17 cellular contexts compared by ENCODE assay signal in genomic region chr22:41582694-41583093, GRCh38. TPM values are rescaled to one million over a fixed set of nuclear protein-coding genes. Genes with fewer than 3 reads are reported as not detected.
"Had no signal": no experiment of that assay in that cellular context is flagged by ENCODE, and none has a peak within 500 bp of the region (broad histone marks: within the 10 kb centered on the region; RNA-seq: fewer than 3 reads in every experiment).

No MANE protein-coding gene starts in this region.

- DNase-seq: activated CD4-positive, alpha-beta T cell treated with anti-CD3 and anti-CD28 coated beads for 4 hours; activated CD8-positive, alpha-beta memory T cell treated with anti-CD3 and anti-CD28 coated beads, Interleukin-2, amount 50 U/mL, for 48 hours; activated naive CD8-positive, alpha-beta T cell treated with anti-CD3 and anti-CD28 coated beads, Interleukin-2, amount 10 ng/mL, durations not matched to agents 7 days and 5 days; anterior cingulate cortex; endodermal cell; head of caudate nucleus; mucosa of descending colon; naive thymus-derived CD4-positive, alpha-beta T cell; stimulated activated naive CD8-positive, alpha-beta T cell treated with anti-CD3 and anti-CD28 coated beads, Interleukin-15, amount 100 ng/mL, for 72 hours; T-helper 2 cell; upper lobe of left lung had no signal

- H3K4me1 Mint-ChIP-seq: WTC11 had no signal

- H3K27ac ChIP-seq: upper lobe of left lung had no signal

- H3K4me3 ChIP-seq: mucosa of descending colon, upper lobe of left lung had no signal

- H3K27ac Mint-ChIP-seq: activated naive CD8-positive, alpha-beta T cell treated with anti-CD3 and anti-CD28 coated beads, Interleukin-2, amount 10 ng/mL, durations not matched to agents 7 days and 5 days; activated T-helper 1 cell treated with anti-CD3 and anti-CD28 coated beads, Interleukin-12 subunit alpha, Interleukin-12 subunit beta, Interleukin-2, Interleukin-4 antibody, amounts not matched to agents 30 ng/mL and 10 ng/mL and 1 ng/mL, durations not matched to agents 14 hours and 24 hours and 36 hours; endodermal cell; stimulated activated naive CD8-positive, alpha-beta T cell treated with anti-CD3 and anti-CD28 coated beads, Interleukin-15, amount 100 ng/mL, for 72 hours; WTC11 had no signal

- H3K4me3 Mint-ChIP-seq: activated naive CD8-positive, alpha-beta T cell treated with anti-CD3 and anti-CD28 coated beads, Interleukin-2, amount 10 ng/mL, durations not matched to agents 7 days and 5 days; activated T-helper 1 cell treated with anti-CD3 and anti-CD28 coated beads, Interleukin-12 subunit alpha, Interleukin-12 subunit beta, Interleukin-2, Interleukin-4 antibody, amounts not matched to agents 30 ng/mL and 10 ng/mL and 1 ng/mL, durations not matched to agents 14 hours and 24 hours and 36 hours; endodermal cell; naive thymus-derived CD4-positive, alpha-beta T cell; stimulated activated naive CD8-positive, alpha-beta T cell treated with anti-CD3 and anti-CD28 coated beads, Interleukin-15, amount 100 ng/mL, for 72 hours; WTC11 had no signal

- H3K27me3 Mint-ChIP-seq: activated naive CD8-positive, alpha-beta T cell treated with anti-CD3 and anti-CD28 coated beads, Interleukin-2, amount 10 ng/mL, durations not matched to agents 7 days and 5 days; naive thymus-derived CD4-positive, alpha-beta T cell; stimulated activated naive CD8-positive, alpha-beta T cell treated with anti-CD3 and anti-CD28 coated beads, Interleukin-15, amount 100 ng/mL, for 72 hours had no signal

- H3K27me3 ChIP-seq: upper lobe of left lung had no signal

- H3K9me3 Mint-ChIP-seq: activated naive CD8-positive, alpha-beta T cell treated with anti-CD3 and anti-CD28 coated beads, Interleukin-2, amount 10 ng/mL, durations not matched to agents 7 days and 5 days; activated T-helper 1 cell treated with anti-CD3 and anti-CD28 coated beads, Interleukin-12 subunit alpha, Interleukin-12 subunit beta, Interleukin-2, Interleukin-4 antibody, amounts not matched to agents 30 ng/mL and 10 ng/mL and 1 ng/mL, durations not matched to agents 14 hours and 24 hours and 36 hours; endodermal cell; naive thymus-derived CD4-positive, alpha-beta T cell; stimulated activated naive CD8-positive, alpha-beta T cell treated with anti-CD3 and anti-CD28 coated beads, Interleukin-15, amount 100 ng/mL, for 72 hours; WTC11 had no signal

- H3K36me3 Mint-ChIP-seq: WTC11 had no signal

- ATAC-seq: left lobe of liver; mucosa of descending colon; naive thymus-derived CD4-positive, alpha-beta T cell; sciatic nerve; stimulated activated naive CD8-positive, alpha-beta T cell treated with anti-CD3 and anti-CD28 coated beads, Interleukin-15, amount 100 ng/mL, for 72 hours; WTC11 had no signal

- H3K9me3 ChIP-seq: mucosa of descending colon, upper lobe of left lung had no signal

RNA-seq across cellular contexts. Expression of gene CSDC2, which starts 21.9 kb away (rescaled TPM):
- total RNA-seq: activated naive CD8-positive, alpha-beta T cell treated with anti-CD3 and anti-CD28 coated beads, Interleukin-2, amount 10 ng/mL, durations not matched to agents 7 days and 5 days; activated T-helper 1 cell treated with anti-CD3 and anti-CD28 coated beads, Interleukin-12 subunit alpha, Interleukin-12 subunit beta, Interleukin-2, Interleukin-4 antibody, amounts not matched to agents 30 ng/mL and 10 ng/mL and 1 ng/mL, durations not matched to agents 14 hours and 24 hours and 36 hours; dermis microvascular lymphatic vessel endothelial cell; naive thymus-derived CD4-positive, alpha-beta T cell; pulmonary artery endothelial cell had no signal
- polyA plus RNA-seq: naive thymus-derived CD4-positive, alpha-beta T cell had no signal
